In genomic region chr4:189792819-189793618, GRCh38 we compare ENCODE assay signal across 8 cellular contexts.
DNase-seq lines count a peak whose midpoint lies in the region; ATAC-seq and TF ChIP-seq lines count a peak whose summit lies in the region.

No MANE protein-coding gene starts in this region.

- peaks cover 42% of the 10 kb centered on the region for H3K9me3 Mint-ChIP-seq in WTC11

- peaks cover 7% of the 10 kb centered on the region for H3K4me1 Mint-ChIP-seq in WTC11

- H3K4me3 ChIP-seq in AG10803 (ENCODE audit: low read length), result peak overlapping the region; percentile 32; the same call in 1 of the 2 replicates
- H3K4me3 ChIP-seq in choroid plexus epithelial cell (ENCODE audit: low read depth, low read length), result no peak overlapping the region

- peaks cover 24% of the 10 kb centered on the region for H3K36me3 Mint-ChIP-seq in WTC11

- CTCF ChIA-PET in WTC11 (lab: Charles Lee), result interaction anchor here (0.5 to 1.3 kb wide), 15 partner anchors 10 to 1203 kb away, joined by 3 to 6 read pairs (median 3); no protein-coding TSS in a partner anchor

- peak overlapping the region; percentile 39 for H3K4me3 Mint-ChIP-seq in WTC11

- no peak overlapping the region for H3K27ac Mint-ChIP-seq in WTC11

- DNase-seq in AG10803 (ENCODE audit: low read depth) (peak; percentile 67), NCI-H2107 treated with DMSO at 0.1 percent for 48 hours (lab: John Stamatoyannopoulos, UW; ENCODE audit: unreplicated experiment) (peak; percentile 58), WTC11 (ENCODE audit: low spot score) (peak; percentile 82), choroid plexus epithelial cell (ENCODE audit: low read depth) (peak; percentile 67), left lobe of liver (ENCODE audit: low spot score) (peak; percentile 69)
- peak; percentile 3 to 33 (median 7) for DNase-seq in stimulated activated CD4-positive, alpha-beta T cell treated with anti-CD3 and anti-CD28 coated beads, TNF-alpha, amount 100 ng/mL, for 4 hours (ENCODE audit: low read depth in 3 of 3)

- TF ChIP-seq CTCF in AG10803 (conservative IDR thresholded peaks at IDR 0.05; ENCODE audit: low read length) (peak; percentile 91), WTC11 (IDR thresholded peaks at IDR 0.05) (peak; percentile 83), choroid plexus epithelial cell (conservative IDR thresholded peaks at IDR 0.05; ENCODE audit: low read depth, low read length) (peak; percentile 86)

- H3K27me3 Mint-ChIP-seq in WTC11 (ENCODE audit: low read depth), result peaks cover 7% of the 10 kb centered on the region

- ATAC-seq in GM18861 (IDR thresholded peaks at IDR 0.05; ENCODE audit: unreplicated experiment) (peak; percentile 91), HG03045 (IDR thresholded peaks at IDR 0.05; ENCODE audit: unreplicated experiment) (peak; percentile 83), WTC11 (peak; percentile 96), left lobe of liver (peak; percentile 100)

- POLR2A ChIA-PET in WTC11 (lab: Charles Lee), result no interaction called here

TF ChIP-seq in WTC11, 78 proteins besides CTCF, POLR2A, EP300 and RAD21:
- TF ChIP-seq, protein P1, sequence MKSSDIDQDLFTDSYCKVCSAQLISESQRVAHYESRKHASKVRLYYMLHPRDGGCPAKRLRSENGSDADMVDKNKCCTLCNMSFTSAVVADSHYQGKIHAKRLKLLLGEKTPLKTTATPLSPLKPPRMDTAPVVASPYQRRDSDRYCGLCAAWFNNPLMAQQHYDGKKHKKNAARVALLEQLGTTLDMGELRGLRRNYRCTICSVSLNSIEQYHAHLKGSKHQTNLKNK (CRISPR knock-in tag; IDR thresholded peaks at IDR 0.05), result no peak
- TF ChIP-seq ZBTB21 (CRISPR knock-in tag; IDR thresholded peaks at IDR 0.05; ENCODE audit: borderline replicate concordance) (no peak), RORB (CRISPR knock-in tag; IDR thresholded peaks at IDR 0.05) (no peak), EMX1 (CRISPR knock-in tag; IDR thresholded peaks at IDR 0.05) (no peak), ZNF121 (CRISPR knock-in tag; IDR thresholded peaks at IDR 0.05) (no peak), ATF6 (CRISPR knock-in tag; IDR thresholded peaks at IDR 0.05) (no peak), ESRRA (CRISPR knock-in tag; IDR thresholded peaks at IDR 0.05; ENCODE audit: borderline replicate concordance) (no peak), CBFB (CRISPR knock-in tag; IDR thresholded peaks at IDR 0.05; ENCODE audit: low read depth) (no peak), JAZF1 (CRISPR knock-in tag; IDR thresholded peaks at IDR 0.05) (no peak), ZNF396 (CRISPR knock-in tag; IDR thresholded peaks at IDR 0.05; ENCODE audit: borderline replicate concordance) (no peak), NFE2L1 (CRISPR knock-in tag; IDR thresholded peaks at IDR 0.05) (no peak), PRDM15 (CRISPR knock-in tag; IDR thresholded peaks at IDR 0.05) (no peak), RELA (CRISPR knock-in tag; IDR thresholded peaks at IDR 0.05; ENCODE audit: borderline replicate concordance) (no peak)
- TF ChIP-seq, protein P2, sequence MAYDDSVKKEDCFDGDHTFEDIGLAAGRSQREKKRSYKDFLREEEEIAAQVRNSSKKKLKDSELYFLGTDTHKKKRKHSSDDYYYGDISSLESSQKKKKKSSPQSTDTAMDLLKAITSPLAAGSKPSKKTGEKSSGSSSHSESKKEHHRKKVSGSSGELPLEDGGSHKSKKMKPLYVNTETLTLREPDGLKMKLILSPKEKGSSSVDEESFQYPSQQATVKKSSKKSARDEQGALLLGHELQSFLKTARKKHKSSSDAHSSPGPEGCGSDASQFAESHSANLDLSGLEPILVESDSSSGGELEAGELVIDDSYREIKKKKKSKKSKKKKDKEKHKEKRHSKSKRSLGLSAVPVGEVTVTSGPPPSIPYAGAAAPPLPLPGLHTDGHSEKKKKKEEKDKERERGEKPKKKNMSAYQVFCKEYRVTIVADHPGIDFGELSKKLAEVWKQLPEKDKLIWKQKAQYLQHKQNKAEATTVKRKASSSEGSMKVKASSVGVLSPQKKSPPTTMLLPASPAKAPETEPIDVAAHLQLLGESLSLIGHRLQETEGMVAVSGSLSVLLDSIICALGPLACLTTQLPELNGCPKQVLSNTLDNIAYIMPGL (CRISPR knock-in tag; IDR thresholded peaks at IDR 0.05), result no peak
- TF ChIP-seq, protein P3, sequence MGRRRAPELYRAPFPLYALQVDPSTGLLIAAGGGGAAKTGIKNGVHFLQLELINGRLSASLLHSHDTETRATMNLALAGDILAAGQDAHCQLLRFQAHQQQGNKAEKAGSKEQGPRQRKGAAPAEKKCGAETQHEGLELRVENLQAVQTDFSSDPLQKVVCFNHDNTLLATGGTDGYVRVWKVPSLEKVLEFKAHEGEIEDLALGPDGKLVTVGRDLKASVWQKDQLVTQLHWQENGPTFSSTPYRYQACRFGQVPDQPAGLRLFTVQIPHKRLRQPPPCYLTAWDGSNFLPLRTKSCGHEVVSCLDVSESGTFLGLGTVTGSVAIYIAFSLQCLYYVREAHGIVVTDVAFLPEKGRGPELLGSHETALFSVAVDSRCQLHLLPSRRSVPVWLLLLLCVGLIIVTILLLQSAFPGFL (CRISPR knock-in tag; IDR thresholded peaks at IDR 0.05; ENCODE audit: borderline replicate concordance), result no peak
- TF ChIP-seq, protein P4, sequence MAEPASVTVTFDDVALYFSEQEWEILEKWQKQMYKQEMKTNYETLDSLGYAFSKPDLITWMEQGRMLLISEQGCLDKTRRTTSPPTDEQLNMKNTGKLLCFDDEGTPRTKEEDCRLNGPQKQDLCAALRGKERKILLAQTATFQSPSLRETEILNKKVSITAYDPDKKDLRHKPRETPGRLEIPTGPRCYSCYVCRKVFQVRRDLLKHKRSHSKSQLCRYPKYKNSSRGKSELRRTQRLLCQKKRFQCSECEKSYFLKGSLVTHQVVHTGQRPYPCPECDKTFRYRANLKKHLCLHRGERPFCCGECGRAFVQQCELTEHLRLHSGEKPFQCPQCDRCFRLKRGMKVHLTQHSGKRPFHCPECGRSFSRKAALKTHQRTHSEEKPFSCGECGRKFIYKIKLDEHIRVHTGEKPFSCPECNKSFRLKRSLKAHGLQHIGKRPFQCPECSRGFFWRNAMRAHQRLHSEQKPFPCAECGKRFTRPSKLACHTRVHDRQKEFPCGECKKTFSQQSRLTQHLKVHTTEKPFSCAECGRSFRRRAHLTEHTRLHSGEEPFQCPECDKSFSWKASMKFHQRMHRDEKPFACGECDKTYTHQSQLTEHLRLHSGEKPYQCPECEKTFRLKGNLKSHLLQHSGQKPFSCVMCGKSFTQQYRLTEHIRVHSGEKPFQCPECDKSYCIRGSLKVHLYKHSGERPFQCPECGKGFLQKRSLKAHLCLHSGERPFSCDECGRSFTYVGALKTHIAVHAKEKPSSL (CRISPR knock-in tag; conservative IDR thresholded peaks at IDR 0.05), result no peak

Comparison
In these comparisons a context has a peak if more than half of its experiments do, and no peak if none do; other contexts are left out.
1. DNase-seq: peak in every context shown above with its lines; median percentile 82 in WTC11; 69 in left lobe of liver; 67 in AG10803; 67 in choroid plexus epithelial cell; 58 in NCI-H2107 treated with DMSO at 0.1 percent for 48 hours; 7 in stimulated activated CD4-positive, alpha-beta T cell treated with anti-CD3 and anti-CD28 coated beads, TNF-alpha, amount 100 ng/mL, for 4 hours.